Comparison of ENCODE assay signal across 13 cellular contexts in the genomic region with DNA sequence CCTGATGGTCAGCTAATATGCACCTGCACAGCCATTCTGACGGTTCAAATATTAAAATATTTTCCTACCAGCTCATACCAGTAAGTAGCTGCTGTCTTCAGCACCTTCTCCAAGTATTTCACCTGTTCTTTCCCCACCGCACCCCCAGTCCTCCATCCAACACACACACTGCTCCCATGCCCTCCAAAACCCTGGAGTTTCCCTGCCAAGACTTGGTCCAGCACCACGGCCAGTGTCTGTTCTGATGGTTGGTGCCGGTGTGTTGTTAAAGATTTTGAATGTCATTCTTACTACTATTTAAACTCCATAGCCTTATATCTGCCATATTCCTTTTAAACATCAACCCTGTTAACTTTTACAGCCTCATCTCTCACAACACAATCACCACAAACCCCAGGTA.
DNase-seq lines count a peak whose midpoint lies in the region; ATAC-seq and TF ChIP-seq lines count a peak whose summit lies in the region.
"Had no signal": no experiment of that assay in that cellular context is flagged by ENCODE, and none has a peak within 500 bp of the region (broad histone marks: within the 10 kb centered on the region; RNA-seq: fewer than 3 reads in every experiment).

No MANE protein-coding gene starts in this region.

- TF ChIP-seq POLR2A in ovary (IDR thresholded peaks at IDR 0.05) = no peak

- H3K27ac Mint-ChIP-seq in activated naive CD4-positive, alpha-beta T cell treated with anti-CD3 and anti-CD28 coated beads, Interleukin-2, amount 50 U/mL, for 24 hours = peak overlapping the region; percentile 0
- H3K27ac Mint-ChIP-seq: B cell; CD4-positive, alpha-beta memory T cell had no signal

- no peak overlapping the region for H3K4me3 Mint-ChIP-seq in activated naive CD4-positive, alpha-beta T cell treated with anti-CD3 and anti-CD28 coated beads, Interleukin-2, amount 50 U/mL, for 24 hours
- H3K4me3 Mint-ChIP-seq: B cell; CD4-positive, alpha-beta memory T cell; IgD-negative memory B cell had no signal

- TF ChIP-seq CTCF in brain microvascular endothelial cell (IDR thresholded peaks at IDR 0.05; ENCODE audit: low read depth, low read length, missing control alignments) (no peak), ovary (IDR thresholded peaks at IDR 0.05) (no peak)

- H3K9me3 ChIP-seq in ovary = no peaks in the 10 kb centered on the region

- no peak for DNase-seq in activated naive CD4-positive, alpha-beta T cell treated with anti-CD3 and anti-CD28 coated beads, Interleukin-2, amount 50 U/mL, for 16 hours
- DNase-seq in left kidney (ENCODE audit: low read depth, low spot score) (peak; percentile 31), brain microvascular endothelial cell (no peak), ovary (no peak)
- DNase-seq: CD4-positive, alpha-beta memory T cell; DND-41; GDM1 had no signal

- H3K4me1 Mint-ChIP-seq in activated naive CD4-positive, alpha-beta T cell treated with anti-CD3 and anti-CD28 coated beads, Interleukin-2, amount 50 U/mL, for 24 hours = no peaks in the 10 kb centered on the region
- H3K4me1 Mint-ChIP-seq: B cell; CD4-positive, alpha-beta memory T cell; IgD-negative memory B cell had no signal

- peak overlapping the region; percentile 50 for H3K27ac ChIP-seq in angular gyrus (ENCODE audit: low read depth, low read length)
- no peak overlapping the region for H3K27ac ChIP-seq in brain microvascular endothelial cell
- no peak overlapping the region for H3K27ac ChIP-seq in ovary
- H3K27ac ChIP-seq: C4-2B had no signal

- intact Hi-C loops in ovary (cut with DNase I) = no loop called here

- no peaks in the 10 kb centered on the region for H3K36me3 ChIP-seq in brain microvascular endothelial cell (replicated peaks)
- no peaks in the 10 kb centered on the region for H3K36me3 ChIP-seq in ovary

- WGBS in ovary, 3 donors = 44 to 62% (median 48%) methylated on average over 4 of the region's 4 CpGs

- H3K27me3 Mint-ChIP-seq in activated naive CD4-positive, alpha-beta T cell treated with anti-CD3 and anti-CD28 coated beads, Interleukin-2, amount 50 U/mL, for 24 hours = peaks cover 30% of the 10 kb centered on the region

- ATAC-seq in GM18907 (IDR thresholded peaks at IDR 0.05; ENCODE audit: unreplicated experiment) = no peak

- H3K4me3 ChIP-seq in brain microvascular endothelial cell (ENCODE audit: low read depth, low read length) (no peak overlapping the region), ovary (no peak overlapping the region)

- no peak for TF ChIP-seq EP300 in ovary (IDR thresholded peaks at IDR 0.05)

- no peaks in the 10 kb centered on the region for H3K27me3 ChIP-seq in brain microvascular endothelial cell (replicated peaks)
- H3K27me3 ChIP-seq in ovary = no peaks in the 10 kb centered on the region

- H3K4me1 ChIP-seq in ovary (ENCODE audit: insufficient read depth) = no peaks in the 10 kb centered on the region

- in situ Hi-C loops in brain microvascular endothelial cell (cut with HindIII; ENCODE audit: low pct_ligation_motif_present, low sequenced_read_pairs) = no loop called here

- H3K36me3 Mint-ChIP-seq in activated naive CD4-positive, alpha-beta T cell treated with anti-CD3 and anti-CD28 coated beads, Interleukin-2, amount 50 U/mL, for 24 hours = no peaks in the 10 kb centered on the region
- H3K36me3 Mint-ChIP-seq: CD4-positive, alpha-beta memory T cell; IgD-negative memory B cell had no signal

- no peaks in the 10 kb centered on the region for H3K9me3 Mint-ChIP-seq in activated naive CD4-positive, alpha-beta T cell treated with anti-CD3 and anti-CD28 coated beads, Interleukin-2, amount 50 U/mL, for 24 hours
